ENCODE assay signal across 8 cellular contexts in genomic region chr12:6688543-6688999, GRCh38. TPM values are rescaled to one million over a fixed set of nuclear protein-coding genes. Genes with fewer than 3 reads are reported as not detected.
A peak's percentile ranks its signal among the peaks of the same experiment; 100 is the strongest.
DNase-seq lines count a peak whose midpoint lies in the region; ATAC-seq and TF ChIP-seq lines count a peak whose summit lies in the region.

No MANE protein-coding gene starts in this region.

- H3K36me3 Mint-ChIP-seq in natural killer cell = no peaks in the 10 kb centered on the region

- no peak for TF ChIP-seq POLR2A in vagina (IDR thresholded peaks at IDR 0.05)

- H3K27me3 ChIP-seq in WERI-Rb-1 (ENCODE audit: insufficient read depth, low read depth, severe bottlenecking) = no peaks in the 10 kb centered on the region
- no peaks in the 10 kb centered on the region for H3K27me3 ChIP-seq in vagina

- peaks cover 38% of the 10 kb centered on the region for H3K36me3 ChIP-seq in WERI-Rb-1
- H3K36me3 ChIP-seq in vagina = no peaks in the 10 kb centered on the region

- H3K27ac Mint-ChIP-seq in natural killer cell = peak overlapping the region; percentile 93 to 96

- H3K4me3 Mint-ChIP-seq in natural killer cell = peak overlapping the region; percentile 92

- intact Hi-C loops in natural killer cell (cut with micrococcal nuclease) = loop anchor here (5.0 to 10.0 kb wide), 2 partner anchors 121 to 194 kb away; partner anchors contain the start of genes MRPL51, NCAPD2 and NOP2
- intact Hi-C loops in vagina (cut with DNase I) = loop anchor here (2.0 kb wide), 1 partner anchor 36 kb away; the partner anchor contains the start of gene COPS7A

- no peaks in the 10 kb centered on the region for H3K9me3 ChIP-seq in WERI-Rb-1 (ENCODE audit: severe bottlenecking)
- H3K9me3 ChIP-seq in vagina = no peaks in the 10 kb centered on the region

- H3K4me1 ChIP-seq in vagina = peaks cover 38% of the 10 kb centered on the region

- DNase-seq in NOMO-1 (lab: John Stamatoyannopoulos, UW; ENCODE audit: unreplicated experiment in 2 of 2) (peak; percentile 42 to 59), NOMO-1 treated with dmso at 0.1 percent for 144 hours (lab: John Stamatoyannopoulos, UW; ENCODE audit: unreplicated experiment) (no peak), WERI-Rb-1 (no peak), epithelial cell of prostate (ENCODE audit: low read depth, low spot score) (no peak), natural killer cell (peak; percentile 56), vagina (ENCODE audit: extremely low spot score in 2 of 2) (no peak), GM19238 (ENCODE audit: insufficient read length, low spot score) (no peak)

- no peaks in the 10 kb centered on the region for H3K27me3 Mint-ChIP-seq in natural killer cell (ENCODE audit: low read depth in 2 of 2)

- H3K4me3 ChIP-seq in WERI-Rb-1 (ENCODE audit: low read depth, low read length) (peak overlapping the region; percentile 51), vagina (peak overlapping the region; percentile 68 to 100)

- H3K27ac ChIP-seq in WERI-Rb-1 (peak overlapping the region; percentile 99), epithelial cell of prostate (peak overlapping the region; percentile 90), vagina (peak overlapping the region; percentile 88)

- ATAC-seq in HG03460 (IDR thresholded peaks at IDR 0.05; ENCODE audit: unreplicated experiment) = peak; percentile 4
- ATAC-seq in natural killer cell = peak; percentile 5 to 10 (median 7)

- no peaks in the 10 kb centered on the region for H3K9me3 Mint-ChIP-seq in natural killer cell

- peaks cover 43 to 54% of the 10 kb centered on the region in 2 donors for H3K4me1 Mint-ChIP-seq in natural killer cell

- TF ChIP-seq CTCF in WERI-Rb-1 (IDR thresholded peaks at IDR 0.05; ENCODE audit: low read depth, low read length) (no peak), natural killer cell (IDR thresholded peaks at IDR 0.05) (no peak), vagina (IDR thresholded peaks at IDR 0.05) (no peak)

RNA-seq across cellular contexts. Expression of gene ZNF384, which starts 0.6 kb away (rescaled TPM):
- 100 to 1,000 TPM in 2 of 3 donors, 10 to 100 TPM in 1; 95.1 to 101 (median 100) TPM for total RNA-seq in natural killer cell
- total RNA-seq in vagina = 31.9 TPM

RNA-seq across cellular contexts. Expression of gene PIANP, which starts 12.0 kb away (rescaled TPM):
- not detected for total RNA-seq in natural killer cell
- total RNA-seq in vagina = 5.6 TPM

RNA-seq across cellular contexts. Expression of gene ING4, which starts 25.7 kb away (rescaled TPM):
- total RNA-seq in natural killer cell (10 to 100 TPM; 29.9 to 40.9 (median 30.2) TPM), vagina (45.7 TPM)

RNA-seq across cellular contexts. Expression of gene COPS7A, which starts 35.3 kb away (rescaled TPM):
- total RNA-seq in natural killer cell (10 to 100 TPM; 23.5 to 29.8 (median 28.9) TPM), vagina (35.4 TPM)

RNA-seq across cellular contexts. Expression of gene ACRBP, which starts 41.3 kb away (rescaled TPM):
- total RNA-seq in natural killer cell (10 to 100 TPM in 1 of 3 donors, 1 to 10 TPM in 2; 2.1 to 12.2 (median 4.7) TPM), vagina (0.74 TPM)

Comparison
In these comparisons a context has a peak if more than half of its experiments do, and no peak if none do; other contexts are left out.
1. DNase-seq: peak in NOMO-1 (2 of 2) and natural killer cell (single experiment); none in NOMO-1 treated with dmso at 0.1 percent for 144 hours (single experiment), WERI-Rb-1 (single experiment), epithelial cell of prostate (single experiment), vagina (0 of 2) and GM19238 (single experiment).
2. Peak in every context shown above with its lines, with median percentiles within 50 percentile points of each other: H3K27ac ChIP-seq.